Comparison of ENCODE assay signal across 29 cellular contexts in genomic region chr22:37208401-37209139, GRCh38. TPM values are rescaled to one million over a fixed set of nuclear protein-coding genes. Genes with fewer than 3 reads are reported as not detected.
DNase-seq lines count a peak whose midpoint lies in the region; ATAC-seq and TF ChIP-seq lines count a peak whose summit lies in the region.
"Had no signal": no experiment of that assay in that cellular context is flagged by ENCODE, and none has a peak within 500 bp of the region (broad histone marks: within the 10 kb centered on the region; RNA-seq: fewer than 3 reads in every experiment).

No MANE protein-coding gene starts in this region.

- no peaks in the 10 kb centered on the region for H3K27me3 ChIP-seq in CD8-positive, alpha-beta T cell (ENCODE audit: insufficient read depth, low read length)
- peaks cover 0 to 17% (median 4%) of the 10 kb centered on the region in 3 donors for H3K27me3 ChIP-seq in sigmoid colon
- H3K27me3 ChIP-seq: thyroid gland had no signal

- intact Hi-C loops in CD8-positive, alpha-beta T cell (cut with DNase I, micrococcal nuclease): no loop called here
- intact Hi-C loops in sigmoid colon (cut with DNase I): no loop called here

- H3K27ac Mint-ChIP-seq in activated T-cell treated with anti-CD3 and anti-CD28 coated beads, Interleukin-2, amount 50 U/mL, for 24 hours: peak overlapping the region; percentile 79
- no peak overlapping the region for H3K27ac Mint-ChIP-seq in activated T-cell treated with anti-CD3 and anti-CD28 coated beads, Interleukin-2, amount 50 U/mL, for 72 hours
- H3K27ac Mint-ChIP-seq in CD8-positive, alpha-beta T cell: peak overlapping the region; percentile 92
- peak overlapping the region; percentile 18 for H3K27ac Mint-ChIP-seq in activated naive CD8-positive, alpha-beta T cell treated with anti-CD3 and anti-CD28 coated beads, Interleukin-2, amount 10 ng/mL, durations not matched to agents 7 days and 5 days
- no peak overlapping the region for H3K27ac Mint-ChIP-seq in activated CD8-positive, alpha-beta memory T cell treated with anti-CD3 and anti-CD28 coated beads, Interleukin-2, amount 10 ng/mL, durations not matched to agents 7 days and 5 days
- H3K27ac Mint-ChIP-seq: activated CD4-positive, alpha-beta memory T cell treated with anti-CD3 and anti-CD28 coated beads, Interleukin-2, amount 10 ng/mL, durations not matched to agents 7 days and 5 days had no signal

- peaks cover 79% of the 10 kb centered on the region for H3K4me1 ChIP-seq in CD8-positive, alpha-beta T cell (ENCODE audit: insufficient read depth, low read length)
- H3K4me1 ChIP-seq in sigmoid colon: no peaks in the 10 kb centered on the region
- H3K4me1 ChIP-seq: thyroid gland had no signal

- H3K36me3 ChIP-seq in CD8-positive, alpha-beta T cell (ENCODE audit: insufficient read depth, low read length): no peaks in the 10 kb centered on the region
- no peaks in the 10 kb centered on the region for H3K36me3 ChIP-seq in sigmoid colon
- H3K36me3 ChIP-seq: heart left ventricle, thyroid gland had no signal

- H3K9me3 Mint-ChIP-seq in activated T-cell treated with anti-CD3 and anti-CD28 coated beads, Interleukin-2, amount 50 U/mL, for 24 hours: no peaks in the 10 kb centered on the region
- no peaks in the 10 kb centered on the region for H3K9me3 Mint-ChIP-seq in activated T-cell treated with anti-CD3 and anti-CD28 coated beads, Interleukin-2, amount 50 U/mL, for 72 hours
- no peaks in the 10 kb centered on the region for H3K9me3 Mint-ChIP-seq in CD8-positive, alpha-beta T cell
- H3K9me3 Mint-ChIP-seq in activated naive CD8-positive, alpha-beta T cell treated with anti-CD3 and anti-CD28 coated beads, Interleukin-2, amount 10 ng/mL, durations not matched to agents 7 days and 5 days: no peaks in the 10 kb centered on the region
- H3K9me3 Mint-ChIP-seq in activated CD8-positive, alpha-beta memory T cell treated with anti-CD3 and anti-CD28 coated beads, Interleukin-2, amount 10 ng/mL, durations not matched to agents 7 days and 5 days (ENCODE audit: low read depth): no peaks in the 10 kb centered on the region
- H3K9me3 Mint-ChIP-seq: activated CD4-positive, alpha-beta memory T cell treated with anti-CD3 and anti-CD28 coated beads, Interleukin-2, amount 10 ng/mL, durations not matched to agents 7 days and 5 days had no signal

- POLR2A ChIA-PET in CD8-positive, alpha-beta T cell (lab: Charles Lee): interaction anchor here (0.7 to 4.4 kb wide), 9 partner anchors 8 to 34 kb away, joined by 3 to 14 read pairs (median 4); no protein-coding TSS in a partner anchor
- POLR2A ChIA-PET in activated naive CD8-positive, alpha-beta T cell treated with anti-CD3 and anti-CD28 coated beads, Interleukin-2, amount 10 ng/mL, durations not matched to agents 7 days and 5 days (lab: Charles Lee): interaction anchor here (1.3 to 2.5 kb wide), 4 partner anchors 9 to 129 kb away, joined by 4 to 13 read pairs (median 4); partner anchors contain the start of gene RAC2

- DNase-seq in activated T-cell treated with anti-CD3 and anti-CD28 coated beads, Interleukin-2, amount 50 U/mL, for 24 hours: peak; percentile 32
- DNase-seq in activated T-cell treated with anti-CD3 and anti-CD28 coated beads, Interleukin-2, amount 50 U/mL, for 72 hours: no peak
- DNase-seq in CD8-positive, alpha-beta T cell: peak in 1 of 7 experiments; percentile 10
- peak; percentile 29 for DNase-seq in activated naive CD8-positive, alpha-beta T cell treated with anti-CD3 and anti-CD28 coated beads, Interleukin-2, amount 10 ng/mL, durations not matched to agents 7 days and 5 days
- peak; percentile 55 for DNase-seq in sigmoid colon
- DNase-seq in activated CD8-positive, alpha-beta memory T cell treated with anti-CD3 and anti-CD28 coated beads, Interleukin-2, amount 10 ng/mL, durations not matched to agents 7 days and 5 days: no peak
- no peak for DNase-seq in effector CD4-positive, alpha-beta T cell
- no peak for DNase-seq in NCI-H69 (lab: John Stamatoyannopoulos, UW)
- DNase-seq: ACHN; activated CD4-positive, alpha-beta memory T cell treated with anti-CD3 and anti-CD28 coated beads, Interleukin-2, amount 10 ng/mL, durations not matched to agents 7 days and 5 days; amygdala; GM23248; heart left ventricle; left ventricle myocardium superior; MM.1S; NCI-H1436; NCI-H2171 treated with DMSO at 0.1 percent for 48 hours; NCI-H774; nucleus accumbens; Right ventricle myocardium superior; stimulated activated CD4-positive, alpha-beta T cell treated with anti-CD3 and anti-CD28 coated beads, Interleukin-12 subunit alpha, Interleukin-12 subunit beta, amount 100 ng/mL, for 4 hours; stimulated activated CD8-positive, alpha-beta memory T cell treated with anti-CD3 and anti-CD28 coated beads, Interleukin-4, amount 100 ng/mL, for 48 hours; thyroid gland had no signal

- no peak for TF ChIP-seq EP300 in sigmoid colon (IDR thresholded peaks at IDR 0.05)

- H3K4me3 ChIP-seq in CD8-positive, alpha-beta T cell (ENCODE audit: low read depth, low read length): no peak overlapping the region
- H3K4me3 ChIP-seq in sigmoid colon: no peak overlapping the region
- H3K4me3 ChIP-seq: GM12878, GM23248, heart left ventricle, thyroid gland had no signal

- H3K27ac ChIP-seq in CD8-positive, alpha-beta T cell (ENCODE audit: low read depth, low read length): no peak overlapping the region
- no peak overlapping the region for H3K27ac ChIP-seq in sigmoid colon
- H3K27ac ChIP-seq: C4-2B, GM23248, heart left ventricle, thyroid gland had no signal

- H3K4me1 Mint-ChIP-seq in activated T-cell treated with anti-CD3 and anti-CD28 coated beads, Interleukin-2, amount 50 U/mL, for 24 hours (ENCODE audit: low read depth): peaks cover 45% of the 10 kb centered on the region
- H3K4me1 Mint-ChIP-seq in activated T-cell treated with anti-CD3 and anti-CD28 coated beads, Interleukin-2, amount 50 U/mL, for 72 hours (ENCODE audit: low read depth): peaks cover 54% of the 10 kb centered on the region
- peaks cover 66% of the 10 kb centered on the region for H3K4me1 Mint-ChIP-seq in CD8-positive, alpha-beta T cell (ENCODE audit: low read depth)
- H3K4me1 Mint-ChIP-seq in activated naive CD8-positive, alpha-beta T cell treated with anti-CD3 and anti-CD28 coated beads, Interleukin-2, amount 10 ng/mL, durations not matched to agents 7 days and 5 days: peaks cover 10% of the 10 kb centered on the region
- no peaks in the 10 kb centered on the region for H3K4me1 Mint-ChIP-seq in activated CD8-positive, alpha-beta memory T cell treated with anti-CD3 and anti-CD28 coated beads, Interleukin-2, amount 10 ng/mL, durations not matched to agents 7 days and 5 days

- ATAC-seq in activated T-cell treated with anti-CD3 and anti-CD28 coated beads, Interleukin-2, amount 50 U/mL, for 72 hours (replicated peaks in 1 of 2): no peak
- ATAC-seq in CD8-positive, alpha-beta T cell: peak; percentile 17
- no peak for ATAC-seq in activated naive CD8-positive, alpha-beta T cell treated with anti-CD3 and anti-CD28 coated beads, Interleukin-2, amount 10 ng/mL, durations not matched to agents 7 days and 5 days (ENCODE audit: low read depth)
- ATAC-seq in activated CD8-positive, alpha-beta memory T cell treated with anti-CD3 and anti-CD28 coated beads, Interleukin-2, amount 10 ng/mL, durations not matched to agents 7 days and 5 days: no peak
- ATAC-seq: GM12878, heart left ventricle, left ventricle myocardium superior had no signal

- H3K27me3 Mint-ChIP-seq in activated T-cell treated with anti-CD3 and anti-CD28 coated beads, Interleukin-2, amount 50 U/mL, for 24 hours: no peaks in the 10 kb centered on the region
- H3K27me3 Mint-ChIP-seq in activated T-cell treated with anti-CD3 and anti-CD28 coated beads, Interleukin-2, amount 50 U/mL, for 72 hours (ENCODE audit: low read depth): no peaks in the 10 kb centered on the region
- no peaks in the 10 kb centered on the region for H3K27me3 Mint-ChIP-seq in CD8-positive, alpha-beta T cell (ENCODE audit: low read depth)
- H3K27me3 Mint-ChIP-seq in activated naive CD8-positive, alpha-beta T cell treated with anti-CD3 and anti-CD28 coated beads, Interleukin-2, amount 10 ng/mL, durations not matched to agents 7 days and 5 days: peaks cover 2% of the 10 kb centered on the region
- no peaks in the 10 kb centered on the region for H3K27me3 Mint-ChIP-seq in activated CD8-positive, alpha-beta memory T cell treated with anti-CD3 and anti-CD28 coated beads, Interleukin-2, amount 10 ng/mL, durations not matched to agents 7 days and 5 days
- H3K27me3 Mint-ChIP-seq: activated CD4-positive, alpha-beta memory T cell treated with anti-CD3 and anti-CD28 coated beads, Interleukin-2, amount 10 ng/mL, durations not matched to agents 7 days and 5 days had no signal

- H3K9me3 ChIP-seq in CD8-positive, alpha-beta T cell (ENCODE audit: low read length): no peaks in the 10 kb centered on the region
- H3K9me3 ChIP-seq in sigmoid colon: no peaks in the 10 kb centered on the region
- H3K9me3 ChIP-seq: heart left ventricle, thyroid gland had no signal

- H3K4me3 Mint-ChIP-seq in activated T-cell treated with anti-CD3 and anti-CD28 coated beads, Interleukin-2, amount 50 U/mL, for 24 hours: no peak overlapping the region
- peak overlapping the region in 1 of 2 donors; percentile 15 for H3K4me3 Mint-ChIP-seq in activated T-cell treated with anti-CD3 and anti-CD28 coated beads, Interleukin-2, amount 50 U/mL, for 72 hours
- peak overlapping the region; percentile 53 for H3K4me3 Mint-ChIP-seq in CD8-positive, alpha-beta T cell
- H3K4me3 Mint-ChIP-seq in activated naive CD8-positive, alpha-beta T cell treated with anti-CD3 and anti-CD28 coated beads, Interleukin-2, amount 10 ng/mL, durations not matched to agents 7 days and 5 days: no peak overlapping the region
- no peak overlapping the region for H3K4me3 Mint-ChIP-seq in activated CD8-positive, alpha-beta memory T cell treated with anti-CD3 and anti-CD28 coated beads, Interleukin-2, amount 10 ng/mL, durations not matched to agents 7 days and 5 days
- H3K4me3 Mint-ChIP-seq: activated CD4-positive, alpha-beta memory T cell treated with anti-CD3 and anti-CD28 coated beads, Interleukin-2, amount 10 ng/mL, durations not matched to agents 7 days and 5 days had no signal

- 78 to 86% methylated on average over 7 of the region's 7 CpGs for WGBS in sigmoid colon, 2 donors

- no peak for TF ChIP-seq POLR2A in sigmoid colon (IDR thresholded peaks at IDR 0.05)

- H3K36me3 Mint-ChIP-seq in activated T-cell treated with anti-CD3 and anti-CD28 coated beads, Interleukin-2, amount 50 U/mL, for 24 hours (ENCODE audit: low read depth): peaks cover 5% of the 10 kb centered on the region
- H3K36me3 Mint-ChIP-seq in activated T-cell treated with anti-CD3 and anti-CD28 coated beads, Interleukin-2, amount 50 U/mL, for 72 hours (ENCODE audit: insufficient read depth in 2 of 2): no peaks in the 10 kb centered on the region
- H3K36me3 Mint-ChIP-seq in CD8-positive, alpha-beta T cell: peaks cover 6% of the 10 kb centered on the region
- peaks cover 12% of the 10 kb centered on the region for H3K36me3 Mint-ChIP-seq in activated naive CD8-positive, alpha-beta T cell treated with anti-CD3 and anti-CD28 coated beads, Interleukin-2, amount 10 ng/mL, durations not matched to agents 7 days and 5 days
- H3K36me3 Mint-ChIP-seq in activated CD8-positive, alpha-beta memory T cell treated with anti-CD3 and anti-CD28 coated beads, Interleukin-2, amount 10 ng/mL, durations not matched to agents 7 days and 5 days: no peaks in the 10 kb centered on the region

- CTCF ChIA-PET in CD8-positive, alpha-beta T cell (lab: Charles Lee): interaction anchor here (1.0 to 2.6 kb wide), 7 partner anchors 9 to 358 kb away, joined by 3 to 16 read pairs (median 4); partner anchors contain the start of gene RAC2
- CTCF ChIA-PET in activated CD8-positive, alpha-beta memory T cell treated with anti-CD3 and anti-CD28 coated beads, Interleukin-2, amount 10 ng/mL, durations not matched to agents 7 days and 5 days (lab: Charles Lee): interaction anchor here (0.9 to 3.9 kb wide), 3 partner anchors 8 to 15 kb away, joined by 3 to 24 read pairs (median 3); no protein-coding TSS in a partner anchor

- no peak for TF ChIP-seq CTCF in CD8-positive, alpha-beta T cell (IDR thresholded peaks at IDR 0.05)
- no peak for TF ChIP-seq CTCF in sigmoid colon (IDR thresholded peaks at IDR 0.05)

RNA-seq across cellular contexts. Expression of gene SSTR3, which starts 3.7 kb away (rescaled TPM):
- total RNA-seq in activated T-cell treated with anti-CD3 and anti-CD28 coated beads, Interleukin-2, amount 50 U/mL, for 72 hours: 10 to 100 TPM in 1 of 2 donors, 1 to 10 TPM in 1; 10.0 to 14.6 TPM
- 1 to 10 TPM; 2.6 to 3.1 TPM for total RNA-seq in CD8-positive, alpha-beta T cell
- total RNA-seq in activated naive CD8-positive, alpha-beta T cell treated with anti-CD3 and anti-CD28 coated beads, Interleukin-2, amount 10 ng/mL, durations not matched to agents 7 days and 5 days: 10 to 100 TPM; 10.1 to 11.3 TPM
- under 1 TPM in 1 of 4 donors, not detected in 3; 0.36 TPM for total RNA-seq in sigmoid colon
- polyA plus RNA-seq in sigmoid colon: 1 to 10 TPM in 1 of 3 donors, not detected in 2; 1.7 TPM
- total RNA-seq in activated CD8-positive, alpha-beta memory T cell treated with anti-CD3 and anti-CD28 coated beads, Interleukin-2, amount 10 ng/mL, durations not matched to agents 7 days and 5 days: 1 to 10 TPM; 1.3 to 2.2 TPM
- total RNA-seq: cardiac septum, dermis microvascular lymphatic vessel endothelial cell, GM23248, left ventricle myocardium superior, Right ventricle myocardium superior had no signal
- polyA plus RNA-seq: GM23248, heart left ventricle had no signal

RNA-seq across cellular contexts. Expression of gene C1QTNF6, which starts 20.5 kb away (rescaled TPM):
- total RNA-seq in activated T-cell treated with anti-CD3 and anti-CD28 coated beads, Interleukin-2, amount 50 U/mL, for 72 hours: 10 to 100 TPM; 22.7 to 30.0 TPM
- 10 to 100 TPM; 12.0 to 12.9 TPM for total RNA-seq in CD8-positive, alpha-beta T cell
- 10 to 100 TPM; 15.2 to 15.7 TPM for total RNA-seq in activated naive CD8-positive, alpha-beta T cell treated with anti-CD3 and anti-CD28 coated beads, Interleukin-2, amount 10 ng/mL, durations not matched to agents 7 days and 5 days
- total RNA-seq in sigmoid colon: 1 to 10 TPM; 1.1 to 5.5 (median 1.6) TPM
- polyA plus RNA-seq in sigmoid colon: 10 to 100 TPM in 1 of 3 donors, 1 to 10 TPM in 2; 1.8 to 12.1 (median 1.8) TPM
- total RNA-seq in activated CD8-positive, alpha-beta memory T cell treated with anti-CD3 and anti-CD28 coated beads, Interleukin-2, amount 10 ng/mL, durations not matched to agents 7 days and 5 days: 1 to 10 TPM; 6.7 to 7.4 TPM

RNA-seq across cellular contexts. Expression of gene RAC2, which starts 35.5 kb away (rescaled TPM):
- 100 to 1,000 TPM; 620 to 681 TPM for total RNA-seq in activated T-cell treated with anti-CD3 and anti-CD28 coated beads, Interleukin-2, amount 50 U/mL, for 72 hours
- total RNA-seq in CD8-positive, alpha-beta T cell: 100 to 1,000 TPM; 152 to 159 TPM
- 1,000 to 10,000 TPM in 1 of 2 experiments, 100 to 1,000 TPM in 1; 963 to 1,011 TPM for total RNA-seq in activated naive CD8-positive, alpha-beta T cell treated with anti-CD3 and anti-CD28 coated beads, Interleukin-2, amount 10 ng/mL, durations not matched to agents 7 days and 5 days
- total RNA-seq in sigmoid colon: 1 to 10 TPM; 3.0 to 8.0 (median 5.0) TPM
- polyA plus RNA-seq in sigmoid colon: 100 to 1,000 TPM in 1 of 3 donors, 10 to 100 TPM in 2; 14.8 to 138 (median 17.4) TPM
- total RNA-seq in activated CD8-positive, alpha-beta memory T cell treated with anti-CD3 and anti-CD28 coated beads, Interleukin-2, amount 10 ng/mL, durations not matched to agents 7 days and 5 days: 100 to 1,000 TPM; 834 to 907 TPM

RNA-seq across cellular contexts. Expression of gene IL2RB, which starts 58.9 kb away (rescaled TPM):
- total RNA-seq in activated T-cell treated with anti-CD3 and anti-CD28 coated beads, Interleukin-2, amount 50 U/mL, for 72 hours: 100 to 1,000 TPM; 313 to 440 TPM
- 100 to 1,000 TPM; 121 to 129 TPM for total RNA-seq in CD8-positive, alpha-beta T cell
- 100 to 1,000 TPM; 223 to 232 TPM for total RNA-seq in activated naive CD8-positive, alpha-beta T cell treated with anti-CD3 and anti-CD28 coated beads, Interleukin-2, amount 10 ng/mL, durations not matched to agents 7 days and 5 days
- total RNA-seq in sigmoid colon: under 1 TPM in 3 of 4 donors, not detected in 1; under 0.01 to 0.33 (median 0.14) TPM
- 1 to 10 TPM in 1 of 3 donors, under 1 TPM in 2; under 0.01 to 9.7 (median 0.46) TPM for polyA plus RNA-seq in sigmoid colon
- 100 to 1,000 TPM; 376 to 468 TPM for total RNA-seq in activated CD8-positive, alpha-beta memory T cell treated with anti-CD3 and anti-CD28 coated beads, Interleukin-2, amount 10 ng/mL, durations not matched to agents 7 days and 5 days
- total RNA-seq: dermis microvascular lymphatic vessel endothelial cell, GM23248, OCI-LY7, renal cortical epithelial cell had no signal

Comparison
In these comparisons a context has a peak if more than half of its experiments do, and no peak if none do; other contexts are left out.
1. DNase-seq: peak in activated T-cell treated with anti-CD3 and anti-CD28 coated beads, Interleukin-2, amount 50 U/mL, for 24 hours (single experiment), activated naive CD8-positive, alpha-beta T cell treated with anti-CD3 and anti-CD28 coated beads, Interleukin-2, amount 10 ng/mL, durations not matched to agents 7 days and 5 days (single experiment) and sigmoid colon (single experiment); none in activated T-cell treated with anti-CD3 and anti-CD28 coated beads, Interleukin-2, amount 50 U/mL, for 72 hours (0 of 2), activated CD8-positive, alpha-beta memory T cell treated with anti-CD3 and anti-CD28 coated beads, Interleukin-2, amount 10 ng/mL, durations not matched to agents 7 days and 5 days (single experiment), effector CD4-positive, alpha-beta T cell (single experiment) and NCI-H69 (single experiment).
2. H3K27ac Mint-ChIP-seq: peak in activated T-cell treated with anti-CD3 and anti-CD28 coated beads, Interleukin-2, amount 50 U/mL, for 24 hours (single experiment), CD8-positive, alpha-beta T cell (single experiment) and activated naive CD8-positive, alpha-beta T cell treated with anti-CD3 and anti-CD28 coated beads, Interleukin-2, amount 10 ng/mL, durations not matched to agents 7 days and 5 days (single experiment); none in activated T-cell treated with anti-CD3 and anti-CD28 coated beads, Interleukin-2, amount 50 U/mL, for 72 hours (single experiment) and activated CD8-positive, alpha-beta memory T cell treated with anti-CD3 and anti-CD28 coated beads, Interleukin-2, amount 10 ng/mL, durations not matched to agents 7 days and 5 days (single experiment).
3. RNA of gene RAC2, which starts 35.5 kb away (total RNA-seq): 963 to 1,011 TPM in activated naive CD8-positive, alpha-beta T cell treated with anti-CD3 and anti-CD28 coated beads, Interleukin-2, amount 10 ng/mL, durations not matched to agents 7 days and 5 days, 834 to 907 TPM in activated CD8-positive, alpha-beta memory T cell treated with anti-CD3 and anti-CD28 coated beads, Interleukin-2, amount 10 ng/mL, durations not matched to agents 7 days and 5 days, 620 to 681 TPM in activated T-cell treated with anti-CD3 and anti-CD28 coated beads, Interleukin-2, amount 50 U/mL, for 72 hours and 152 to 159 TPM in CD8-positive, alpha-beta T cell; 3.0 to 8.0 TPM in sigmoid colon; every median in the first group is over 10 times any median in the second.